ENCODE assay signal across 1 cellular context in the genomic region with DNA sequence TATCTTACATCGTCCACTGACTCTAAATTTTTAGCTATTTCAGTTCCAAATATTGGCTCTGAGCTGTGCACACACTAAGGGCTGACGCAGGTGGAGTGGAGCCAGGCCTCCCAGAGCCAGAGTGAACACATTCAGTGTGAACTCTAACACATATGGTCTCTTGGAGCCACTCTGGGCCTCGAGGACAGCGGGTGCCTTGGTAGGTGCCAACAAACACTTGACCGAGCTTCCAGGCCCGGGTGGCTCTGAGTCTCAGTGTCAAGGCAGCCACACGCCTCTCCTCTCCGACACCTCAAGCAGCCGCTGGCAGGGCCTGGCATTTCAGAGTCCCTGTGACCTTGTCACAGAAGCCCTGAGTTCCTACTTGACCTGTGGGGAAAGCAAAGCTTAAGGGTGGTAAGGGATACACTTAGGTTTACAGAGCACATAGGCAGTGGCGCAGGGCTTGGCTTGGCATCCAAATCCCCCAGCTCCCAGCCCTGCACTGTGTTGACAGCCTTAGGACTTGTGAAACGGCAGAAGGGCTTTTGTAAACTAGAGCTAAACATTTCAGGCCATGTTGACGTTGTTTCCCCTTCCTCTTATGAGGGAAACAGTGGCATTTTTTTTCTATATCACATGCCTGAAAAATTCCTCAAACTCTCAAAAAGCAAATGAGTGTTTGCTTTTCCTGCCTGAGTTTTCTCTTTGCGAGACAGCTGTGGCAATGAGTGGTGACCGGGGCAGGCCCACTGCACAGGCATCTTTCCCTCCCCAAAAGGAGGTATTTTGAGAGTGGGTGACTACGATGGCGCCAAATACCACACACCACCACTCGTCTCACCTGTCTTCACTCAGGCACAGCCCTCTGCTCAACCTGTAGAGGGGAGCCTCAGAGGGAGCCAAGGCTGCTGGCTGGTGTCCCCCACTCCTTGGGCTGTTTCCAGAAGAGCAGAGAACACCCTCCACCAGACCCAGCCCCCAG.
TF ChIP-seq lines count a peak whose summit lies in the region.

No MANE protein-coding gene starts in this region.

TF ChIP-seq in liver, 16 proteins besides CTCF, POLR2A, EP300 and RAD21 (continued from another document):
- TF ChIP-seq, protein P1, sequence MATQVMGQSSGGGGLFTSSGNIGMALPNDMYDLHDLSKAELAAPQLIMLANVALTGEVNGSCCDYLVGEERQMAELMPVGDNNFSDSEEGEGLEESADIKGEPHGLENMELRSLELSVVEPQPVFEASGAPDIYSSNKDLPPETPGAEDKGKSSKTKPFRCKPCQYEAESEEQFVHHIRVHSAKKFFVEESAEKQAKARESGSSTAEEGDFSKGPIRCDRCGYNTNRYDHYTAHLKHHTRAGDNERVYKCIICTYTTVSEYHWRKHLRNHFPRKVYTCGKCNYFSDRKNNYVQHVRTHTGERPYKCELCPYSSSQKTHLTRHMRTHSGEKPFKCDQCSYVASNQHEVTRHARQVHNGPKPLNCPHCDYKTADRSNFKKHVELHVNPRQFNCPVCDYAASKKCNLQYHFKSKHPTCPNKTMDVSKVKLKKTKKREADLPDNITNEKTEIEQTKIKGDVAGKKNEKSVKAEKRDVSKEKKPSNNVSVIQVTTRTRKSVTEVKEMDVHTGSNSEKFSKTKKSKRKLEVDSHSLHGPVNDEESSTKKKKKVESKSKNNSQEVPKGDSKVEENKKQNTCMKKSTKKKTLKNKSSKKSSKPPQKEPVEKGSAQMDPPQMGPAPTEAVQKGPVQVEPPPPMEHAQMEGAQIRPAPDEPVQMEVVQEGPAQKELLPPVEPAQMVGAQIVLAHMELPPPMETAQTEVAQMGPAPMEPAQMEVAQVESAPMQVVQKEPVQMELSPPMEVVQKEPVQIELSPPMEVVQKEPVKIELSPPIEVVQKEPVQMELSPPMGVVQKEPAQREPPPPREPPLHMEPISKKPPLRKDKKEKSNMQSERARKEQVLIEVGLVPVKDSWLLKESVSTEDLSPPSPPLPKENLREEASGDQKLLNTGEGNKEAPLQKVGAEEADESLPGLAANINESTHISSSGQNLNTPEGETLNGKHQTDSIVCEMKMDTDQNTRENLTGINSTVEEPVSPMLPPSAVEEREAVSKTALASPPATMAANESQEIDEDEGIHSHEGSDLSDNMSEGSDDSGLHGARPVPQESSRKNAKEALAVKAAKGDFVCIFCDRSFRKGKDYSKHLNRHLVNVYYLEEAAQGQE (IDR thresholded peaks at IDR 0.05) = no peak
- TF ChIP-seq NR2F2 (IDR thresholded peaks at IDR 0.05) (no peak), RXRA (IDR thresholded peaks at IDR 0.05) (peak in 1 of 2 donors; percentile 42), HNF4A (conservative IDR thresholded peaks at IDR 0.05) (peak in 1 of 2 donors; percentile 17)
TF ChIP-seq in liver: peak in this region for 2.
